8 cellular contexts compared by ENCODE assay signal in the genomic region with DNA sequence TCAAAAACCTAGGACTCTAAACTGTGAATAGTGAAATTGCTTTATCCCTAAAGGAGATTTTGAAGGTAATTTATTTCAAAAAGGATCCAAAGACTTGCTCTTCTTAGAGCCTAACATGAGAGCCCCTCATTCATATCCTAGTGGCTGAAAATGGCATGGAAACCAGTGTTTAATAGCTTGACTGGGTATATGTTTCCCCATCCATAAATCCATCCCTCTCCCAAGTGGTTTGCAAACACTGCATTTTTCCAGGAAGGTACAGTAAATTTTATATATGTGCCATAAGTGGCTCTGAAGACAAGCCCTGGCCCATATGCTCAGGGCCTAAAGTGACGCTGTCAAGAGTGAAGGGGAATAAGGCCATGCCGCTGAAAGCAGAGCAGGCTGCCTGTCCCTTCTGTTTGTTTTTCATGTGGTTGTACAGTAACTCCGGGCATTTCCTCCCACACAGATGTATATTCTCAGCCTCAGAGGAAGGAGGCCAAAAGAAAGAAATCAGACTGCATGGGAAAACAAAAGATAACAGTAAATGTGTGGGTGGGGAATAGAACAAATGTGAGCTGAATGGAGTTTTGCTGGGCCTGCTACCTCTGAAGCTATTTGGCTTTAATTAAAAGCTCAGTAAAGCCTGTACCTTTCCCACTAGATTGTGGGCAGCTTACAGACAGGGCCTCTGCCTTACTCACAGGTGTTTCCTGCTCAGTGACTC.
DNase-seq lines count a peak whose midpoint lies in the region; ATAC-seq, FAIRE-seq and TF ChIP-seq lines count a peak whose summit lies in the region.

No MANE protein-coding gene starts in this region.

- H3K4me3 ChIP-seq in bronchial epithelial cell (ENCODE audit: low read depth, low read length) = no peak overlapping the region
- no peak overlapping the region for H3K4me3 ChIP-seq in skeletal muscle cell (ENCODE audit: low read depth, low read length)

- no peaks in the 10 kb centered on the region for H3K36me3 Mint-ChIP-seq in activated naive CD8-positive, alpha-beta T cell treated with anti-CD3 and anti-CD28 coated beads, Interleukin-2, amount 50 U/mL, for 24 hours (ENCODE audit: low read depth)

- peak; percentile 24 for DNase-seq in NCI-H510A treated with DMSO at 0.1 percent for 48 hours (lab: John Stamatoyannopoulos, UW)
- no peak for DNase-seq in NCI-H510A (lab: John Stamatoyannopoulos, UW)
- peak; percentile 25 for DNase-seq in bronchial epithelial cell (ENCODE audit: low read depth)
- DNase-seq in skeletal muscle cell (ENCODE audit: low read depth) = peak; percentile 70
- no peak for DNase-seq in NCI-H1092 treated with DMSO at 0.1 percent for 48 hours (lab: John Stamatoyannopoulos, UW)
- no peak for DNase-seq in activated naive CD8-positive, alpha-beta T cell treated with anti-CD3 and anti-CD28 coated beads, Interleukin-2, amount 50 U/mL, for 24 hours
- DNase-seq in NK-92 (lab: John Stamatoyannopoulos, UW; ENCODE audit: unreplicated experiment) = no peak

- no peaks in the 10 kb centered on the region for H3K36me3 ChIP-seq in bronchial epithelial cell (ENCODE audit: control insufficient read depth, insufficient read depth, low read length)

- no peak for TF ChIP-seq CTCF in bronchial epithelial cell (IDR thresholded peaks at IDR 0.05; ENCODE audit: insufficient read depth, low read length, severe bottlenecking)

- FAIRE-seq in bronchial epithelial cell (lab: Jason Lieb, UNC) = no peak

- H3K4me3 Mint-ChIP-seq in activated naive CD8-positive, alpha-beta T cell treated with anti-CD3 and anti-CD28 coated beads, Interleukin-2, amount 50 U/mL, for 24 hours = no peak overlapping the region

- ATAC-seq in HG03175 (IDR thresholded peaks at IDR 0.05; ENCODE audit: unreplicated experiment) = peak; percentile 47
- no peak for ATAC-seq in activated naive CD8-positive, alpha-beta T cell treated with anti-CD3 and anti-CD28 coated beads, Interleukin-2, amount 50 U/mL, for 24 hours

- peaks cover 5% of the 10 kb centered on the region for H3K4me1 Mint-ChIP-seq in activated naive CD8-positive, alpha-beta T cell treated with anti-CD3 and anti-CD28 coated beads, Interleukin-2, amount 50 U/mL, for 24 hours

- H3K27me3 ChIP-seq in bronchial epithelial cell (ENCODE audit: control insufficient read depth, insufficient read depth, low read length) = no peaks in the 10 kb centered on the region

- H3K27ac Mint-ChIP-seq in activated naive CD8-positive, alpha-beta T cell treated with anti-CD3 and anti-CD28 coated beads, Interleukin-2, amount 50 U/mL, for 24 hours = no peak overlapping the region

- no peaks in the 10 kb centered on the region for H3K27me3 Mint-ChIP-seq in activated naive CD8-positive, alpha-beta T cell treated with anti-CD3 and anti-CD28 coated beads, Interleukin-2, amount 50 U/mL, for 24 hours

- H3K9me3 Mint-ChIP-seq in activated naive CD8-positive, alpha-beta T cell treated with anti-CD3 and anti-CD28 coated beads, Interleukin-2, amount 50 U/mL, for 24 hours = no peaks in the 10 kb centered on the region

Comparison
In these comparisons a context has a peak if more than half of its experiments do, and no peak if none do; other contexts are left out.
1. DNase-seq: peak in NCI-H510A treated with DMSO at 0.1 percent for 48 hours (single experiment), bronchial epithelial cell (single experiment) and skeletal muscle cell (single experiment); none in NCI-H510A (single experiment), NCI-H1092 treated with DMSO at 0.1 percent for 48 hours (single experiment), activated naive CD8-positive, alpha-beta T cell treated with anti-CD3 and anti-CD28 coated beads, Interleukin-2, amount 50 U/mL, for 24 hours (single experiment) and NK-92 (single experiment).